Comparison of ENCODE assay signal across 19 cellular contexts in the genomic region with DNA sequence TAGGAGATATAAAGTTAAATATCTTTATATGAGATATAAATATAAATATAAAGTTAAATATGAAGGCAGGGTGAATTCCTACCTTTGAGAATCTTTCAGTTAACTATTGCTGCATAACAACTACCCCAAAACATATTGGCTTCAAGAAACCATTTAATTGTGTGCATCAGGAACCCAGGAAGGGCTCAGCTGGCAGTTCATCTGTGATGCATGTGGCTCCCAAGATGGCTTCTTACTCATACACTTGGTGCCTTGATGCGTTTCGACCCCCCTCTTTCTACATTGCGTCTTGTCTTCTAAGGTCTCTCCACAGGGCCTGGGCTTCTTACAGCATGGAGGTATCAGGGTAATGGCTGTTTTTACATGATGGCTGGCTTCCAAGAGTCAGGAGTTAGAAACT.
DNase-seq lines count a peak whose midpoint lies in the region; ATAC-seq, FAIRE-seq and TF ChIP-seq lines count a peak whose summit lies in the region.
"Had no signal": no experiment of that assay in that cellular context is flagged by ENCODE, and none has a peak within 500 bp of the region (broad histone marks: within the 10 kb centered on the region; RNA-seq: fewer than 3 reads in every experiment).

No MANE protein-coding gene starts in this region.

- no peak for TF ChIP-seq RAD21 in HepG2 (CRISPR knock-in tag; IDR thresholded peaks at IDR 0.05)

- WGBS in HepG2 (ENCODE audit: low lambda C conversion rate): 84% methylated on average over 3 of the region's 3 CpGs
- 89% methylated on average over 3 of the region's 3 CpGs for WGBS in right lobe of liver (ENCODE audit: insufficient coverage, low coverage, low lambda C conversion rate, missing lambda C conversion rate)
- over 99% methylated on average over 3 of the region's 3 CpGs for WGBS in thymus
- 94 to 97% methylated on average over 3 of the region's 3 CpGs for WGBS in sigmoid colon, 2 donors

- H3K36me3 ChIP-seq in HepG2 (replicated peaks in 1 of 2; ENCODE audit: control insufficient read depth in 1 of 2, insufficient read depth in 2 of 2, low read length in 2 of 2) (no peaks in the 10 kb centered on the region), right lobe of liver (no peaks in the 10 kb centered on the region), PC-9 (ENCODE audit: low read depth) (no peaks in the 10 kb centered on the region), thymus (ENCODE audit: control insufficient read depth, insufficient read depth) (no peaks in the 10 kb centered on the region), sigmoid colon (no peaks in the 10 kb centered on the region)

- POLR2A ChIA-PET in HepG2 (lab: Yijun Ruan, JAX): no interaction called here
- POLR2A ChIA-PET in PC-9 (lab: Charles Lee; ENCODE audit: unreplicated experiment): no interaction called here

- H3K4me1 ChIP-seq in HepG2 (ENCODE audit: insufficient read depth, low read length) (peaks cover 73% of the 10 kb centered on the region), right lobe of liver (no peaks in the 10 kb centered on the region), PC-9 (replicated peaks; ENCODE audit: insufficient read depth) (peaks cover 90% of the 10 kb centered on the region), thymus (ENCODE audit: control insufficient read depth, insufficient read depth, low read length) (peaks cover 25% of the 10 kb centered on the region), sigmoid colon (peaks cover 0 to 9% (median 7%) of the 10 kb centered on the region in 4 donors)

- H3K79me2 ChIP-seq in HepG2 (ENCODE audit: insufficient read depth, low read length) (no peaks in the 10 kb centered on the region), PC-9 (ENCODE audit: low read depth) (peaks cover 65% of the 10 kb centered on the region)

- H3K27ac ChIP-seq in HepG2 (ENCODE audit: extremely low read length, insufficient read depth, low read length) (no peak overlapping the region), right lobe of liver (no peak overlapping the region), PC-9 (peak overlapping the region; percentile 97), thymus (ENCODE audit: low read depth) (peak overlapping the region; percentile 20), sigmoid colon (no peak overlapping the region)

- ATAC-seq in HepG2: no peak
- ATAC-seq in right lobe of liver: no peak

- intact Hi-C loops in HepG2 (cut with micrococcal nuclease; ENCODE audit: unreplicated experiment) (no loop called here), right lobe of liver (cut with DNase I) (no loop called here), PC-9 (cut with micrococcal nuclease; ENCODE audit: unreplicated experiment) (no loop called here), sigmoid colon (cut with DNase I) (no loop called here)

- H3K4me2 ChIP-seq in HepG2 (ENCODE audit: low read depth, low read length) (no peak overlapping the region), PC-9 (no peak overlapping the region)

- H3K9me3 ChIP-seq in HepG2 (ENCODE audit: low read length) (no peaks in the 10 kb centered on the region), right lobe of liver (no peaks in the 10 kb centered on the region), PC-9 (ENCODE audit: insufficient read depth, low read depth) (no peaks in the 10 kb centered on the region; the same call in 1 of the 2 replicates), thymus (ENCODE audit: control insufficient read depth) (peaks cover 1% of the 10 kb centered on the region), sigmoid colon (no peaks in the 10 kb centered on the region)

- no peak for DNase-seq in HepG2 (ENCODE audit: low spot score)
- DNase-seq in right lobe of liver: no peak
- no peak for DNase-seq in PC-9
- DNase-seq in sigmoid colon: no peak
- no peak for DNase-seq in activated CD4-positive, CD25-positive, alpha-beta regulatory T cell (lab: John Stamatoyannopoulos, UW)
- DNase-seq: 8988T; C1 segment of cervical spinal cord; Calu3; CD4-positive, alpha-beta memory T cell; COR-L47; DMS53; DMS79 treated with DMSO at 0.1 percent for 48 hours; GF-D8; H7; HCEC 1CT had no signal

- H3K9ac ChIP-seq in HepG2 (ENCODE audit: insufficient read depth, low read depth, low read length): no peak overlapping the region

- H2AFZ ChIP-seq in HepG2 (ENCODE audit: low read length): no peak overlapping the region
- H2AFZ ChIP-seq in PC-9: no peak overlapping the region

- TF ChIP-seq EP300 in HepG2 (IDR thresholded peaks at IDR 0.05; ENCODE audit: low read depth in 2 of 2, low read length in 2 of 2) (no peak), HepG2 (CRISPR knock-in tag; IDR thresholded peaks at IDR 0.05; ENCODE audit: borderline replicate concordance) (no peak), sigmoid colon (IDR thresholded peaks at IDR 0.05) (no peak)

- CTCF ChIA-PET in HepG2 (lab: Yijun Ruan, JAX; ENCODE audit: low intra/inter-chr PET ratio, low total read pairs) (no interaction called here), PC-9 (lab: Charles Lee) (no interaction called here)

- in situ Hi-C loops in HepG2 (cut with HindIII; ENCODE audit: extremely low pct_ligation_motif_present, low pct_unique_long_range_greater_than_20kb): no loop called here

- BruUV-seq in HepG2 (replicated peaks; lab: Mats Ljungman, UMichigan) (no TSS peak), PC-9 (replicated peaks; lab: Mats Ljungman, UMichigan) (no TSS peak)

- TF ChIP-seq CTCF in HepG2 (CRISPR knock-in tag; IDR thresholded peaks at IDR 0.05) (no peak), right lobe of liver (IDR thresholded peaks at IDR 0.05) (no peak), PC-9 (conservative IDR thresholded peaks at IDR 0.05) (no peak), sigmoid colon (IDR thresholded peaks at IDR 0.05) (no peak)

- H3K9me2 ChIP-seq in PC-9 (ENCODE audit: insufficient read depth): no peaks in the 10 kb centered on the region

- TF ChIP-seq POLR2A in HepG2 (IDR thresholded peaks at IDR 0.05; ENCODE audit: insufficient read depth in 1 of 2, low read depth in 2 of 2, low read length in 2 of 2): no peak
- TF ChIP-seq POLR2A in right lobe of liver (IDR thresholded peaks at IDR 0.05): no peak
- TF ChIP-seq POLR2A in sigmoid colon (IDR thresholded peaks at IDR 0.05): no peak

- H3F3A ChIP-seq in PC-9 (ENCODE audit: insufficient read depth, low read depth): peaks cover 62% of the 10 kb centered on the region

- no peak overlapping the region for H3K4me3 ChIP-seq in HepG2 (replicated peaks in 1 of 3; ENCODE audit: insufficient read depth in 1 of 3, low read depth in 2 of 3, low read length in 3 of 3)
- no peak overlapping the region for H3K4me3 ChIP-seq in right lobe of liver
- no peak overlapping the region for H3K4me3 ChIP-seq in PC-9
- no peak overlapping the region for H3K4me3 ChIP-seq in thymus (ENCODE audit: low read length)
- H3K4me3 ChIP-seq in sigmoid colon: no peak overlapping the region

- H4K20me1 ChIP-seq in HepG2 (ENCODE audit: insufficient read depth, low read length): no peaks in the 10 kb centered on the region
- H4K20me1 ChIP-seq in PC-9 (ENCODE audit: insufficient read depth): no peaks in the 10 kb centered on the region

- no peak for FAIRE-seq in HepG2 (lab: Jason Lieb, UNC)
- FAIRE-seq: GM12891, GM18507, H1 had no signal

- H3K27me3 ChIP-seq in HepG2 (ENCODE audit: control insufficient read depth in 1 of 2, insufficient read depth in 2 of 2, low read length in 2 of 2) (no peaks in the 10 kb centered on the region), right lobe of liver (no peaks in the 10 kb centered on the region), PC-9 (ENCODE audit: insufficient read depth, low read depth) (no peaks in the 10 kb centered on the region), thymus (ENCODE audit: control insufficient read depth, insufficient read depth) (no peaks in the 10 kb centered on the region), sigmoid colon (no peaks in the 10 kb centered on the region)

TF ChIP-seq in HepG2, 621 proteins besides CTCF, POLR2A, EP300 and RAD21:
- no peak for TF ChIP-seq ZNF674 (CRISPR knock-in tag; IDR thresholded peaks at IDR 0.05; ENCODE audit: low read depth)
- TF ChIP-seq ZNF331 (CRISPR knock-in tag; IDR thresholded peaks at IDR 0.05): peak; percentile 99
- no peak for TF ChIP-seq MLLT10 (CRISPR knock-in tag; IDR thresholded peaks at IDR 0.05)
- no peak for TF ChIP-seq PCBP1 (IDR thresholded peaks at IDR 0.05; ENCODE audit: borderline replicate concordance, low read depth, low read length)

Comparison
In these comparisons a context has a peak if more than half of its experiments do, and no peak if none do; other contexts are left out.
1. H3K27ac ChIP-seq: peak in PC-9 (single experiment) and thymus (single experiment); none in HepG2 (single experiment), right lobe of liver (0 of 3) and sigmoid colon (0 of 4).